8 cellular contexts compared by ENCODE assay signal in genomic region chr4:182969651-182970279, GRCh38. TPM values are rescaled to one million over a fixed set of nuclear protein-coding genes. Genes with fewer than 3 reads are reported as not detected.
DNase-seq lines count a peak whose midpoint lies in the region; ATAC-seq, FAIRE-seq and TF ChIP-seq lines count a peak whose summit lies in the region.
"Had no signal": no experiment of that assay in that cellular context is flagged by ENCODE, and none has a peak within 500 bp of the region (broad histone marks: within the 10 kb centered on the region; RNA-seq: fewer than 3 reads in every experiment).

No MANE protein-coding gene starts in this region.

- peaks cover 5% of the 10 kb centered on the region for H3K27me3 Mint-ChIP-seq in GM23338 (ENCODE audit: insufficient read depth, low read depth, poor library complexity)
- peaks cover 20% of the 10 kb centered on the region for H3K27me3 Mint-ChIP-seq in activated CD8-positive, alpha-beta memory T cell treated with anti-CD3 and anti-CD28 coated beads, Interleukin-2, amount 10 ng/mL, durations not matched to agents 7 days and 5 days

- no peak overlapping the region for H3K27ac Mint-ChIP-seq in GM23338
- no peak overlapping the region for H3K27ac Mint-ChIP-seq in activated CD8-positive, alpha-beta memory T cell treated with anti-CD3 and anti-CD28 coated beads, Interleukin-2, amount 10 ng/mL, durations not matched to agents 7 days and 5 days

- no peak for TF ChIP-seq RAD21 in H1 (IDR thresholded peaks at IDR 0.05 in 1 of 2, conservative IDR thresholded peaks at IDR 0.05 in 1 of 2; ENCODE audit: low read depth in 2 of 2, low read length in 2 of 2)

- H3K36me3 ChIP-seq in GM23338 (ENCODE audit: insufficient read depth) (no peaks in the 10 kb centered on the region), H1 (ENCODE audit: control insufficient read depth in 2 of 4, insufficient read depth in 4 of 4, low read length in 3 of 4) (no peaks in the 10 kb centered on the region)
- H3K36me3 ChIP-seq: SJCRH30 had no signal

- H3K4me1 ChIP-seq in GM23338 (ENCODE audit: insufficient read depth) (peaks cover 8% of the 10 kb centered on the region; the same call in 1 of the 2 replicates), H1 (replicated peaks in 1 of 4; ENCODE audit: control insufficient read depth in 3 of 4, insufficient read depth in 4 of 4, low read length in 3 of 4) (no peaks in the 10 kb centered on the region)
- H3K4me1 ChIP-seq: SJCRH30 had no signal

- H2BK120ac ChIP-seq in H1 (replicated peaks; ENCODE audit: low read depth, low read length) = no peak overlapping the region

- H3K9me2 ChIP-seq in GM23338 (ENCODE audit: insufficient read depth) = peaks cover 9% of the 10 kb centered on the region

- no peak overlapping the region for H3K4me3 Mint-ChIP-seq in GM23338
- no peak overlapping the region for H3K4me3 Mint-ChIP-seq in activated CD8-positive, alpha-beta memory T cell treated with anti-CD3 and anti-CD28 coated beads, Interleukin-2, amount 10 ng/mL, durations not matched to agents 7 days and 5 days

- no peaks in the 10 kb centered on the region for H3K79me1 ChIP-seq in H1 (ENCODE audit: low read depth, low read length)

- WGBS in H1 (ENCODE audit: extremely low coverage in 1 of 2, insufficient coverage in 1 of 2, insufficient read length in 1 of 2, insufficient replicate concordance in 2 of 2, low coverage in 1 of 2, low lambda C conversion rate in 2 of 2, missing lambda C conversion rate in 1 of 2), 2 experiments = 90% methylated on average over 9 of the region's 9 CpGs; no CpG with 5 or more reads in 1 of the 2 experiments

- H3K23ac ChIP-seq in H1 (ENCODE audit: insufficient read length) = no peak overlapping the region

- no peak overlapping the region for H3K4ac ChIP-seq in H1 (replicated peaks; ENCODE audit: insufficient read length, low read depth, low read length)

- no peaks in the 10 kb centered on the region for H3K9me3 ChIP-seq in H1 (ENCODE audit: insufficient read depth in 2 of 2, low read depth in 1 of 2, low read length in 1 of 2)
- H3K9me3 ChIP-seq: SJCRH30 had no signal

- no peaks in the 10 kb centered on the region for H4K20me1 ChIP-seq in GM23338 (replicated peaks; ENCODE audit: insufficient read depth)
- H4K20me1 ChIP-seq in H1 (replicated peaks in 1 of 2; ENCODE audit: control insufficient read depth in 1 of 2, insufficient read depth in 2 of 2, low read length in 2 of 2) = no peaks in the 10 kb centered on the region

- no peak overlapping the region for H3K56ac ChIP-seq in H1 (replicated peaks; ENCODE audit: insufficient read length, low read depth, low read length)

- no peak overlapping the region for H3K14ac ChIP-seq in H1 (ENCODE audit: insufficient read length)

- H3K27ac ChIP-seq in GM23338 (ENCODE audit: low read depth) = no peak overlapping the region
- no peak overlapping the region for H3K27ac ChIP-seq in H1 (ENCODE audit: low read depth, low read length)
- H3K27ac ChIP-seq: SJCRH30 had no signal

- POLR2A ChIA-PET in H1 (lab: Charles Lee; ENCODE audit: partially characterized antibody) = no interaction called here

- no peaks in the 10 kb centered on the region for H3K79me2 ChIP-seq in GM23338 (replicated peaks; ENCODE audit: insufficient read depth)
- no peaks in the 10 kb centered on the region for H3K79me2 ChIP-seq in H1 (ENCODE audit: control insufficient read depth in 1 of 2, insufficient read depth in 2 of 2, low read length in 2 of 2)

- CTCF ChIA-PET in H1 (lab: Charles Lee; ENCODE audit: partially characterized antibody) = interaction anchor here (0.6 to 1.6 kb wide), 10 partner anchors 8 to 458 kb away, joined by 3 to 6 read pairs (median 3); no protein-coding TSS in a partner anchor
- CTCF ChIA-PET in activated CD8-positive, alpha-beta memory T cell treated with anti-CD3 and anti-CD28 coated beads, Interleukin-2, amount 10 ng/mL, durations not matched to agents 7 days and 5 days (lab: Charles Lee) = no interaction called here

- no peaks in the 10 kb centered on the region for H3K36me3 Mint-ChIP-seq in GM23338 (ENCODE audit: low read depth)
- H3K36me3 Mint-ChIP-seq in activated CD8-positive, alpha-beta memory T cell treated with anti-CD3 and anti-CD28 coated beads, Interleukin-2, amount 10 ng/mL, durations not matched to agents 7 days and 5 days = no peaks in the 10 kb centered on the region

- H3F3A ChIP-seq in GM23338 (replicated peaks; ENCODE audit: low read depth) = no peaks in the 10 kb centered on the region

- no peak overlapping the region for H2BK15ac ChIP-seq in H1 (ENCODE audit: low read length)

- DNase-seq in GM23338 (ENCODE audit: low spot score) = no peak
- DNase-seq in H1 (ENCODE audit: low read depth in 1 of 2, low spot score in 2 of 2) = no peak
- no peak for DNase-seq in stimulated activated CD4-positive, alpha-beta T cell treated with anti-CD3 and anti-CD28 coated beads, Interleukin-12 subunit alpha, Interleukin-12 subunit beta, amount 100 ng/mL, for 4 hours
- DNase-seq in activated CD8-positive, alpha-beta memory T cell treated with anti-CD3 and anti-CD28 coated beads, Interleukin-2, amount 10 ng/mL, durations not matched to agents 7 days and 5 days = no peak
- no peak for DNase-seq in stimulated activated CD4-positive, alpha-beta T cell treated with anti-CD3 and anti-CD28 coated beads, Interleukin-1b, Interleukin-23, amount 100 ng/mL, for 48 hours
- DNase-seq: SJCRH30 had no signal

- no peak for FAIRE-seq in H1 (lab: Jason Lieb, UNC)

- TF ChIP-seq CTCF in GM23338 (conservative IDR thresholded peaks at IDR 0.05; ENCODE audit: low read depth in 2 of 2) = no peak
- no peak for TF ChIP-seq CTCF in H1 (IDR thresholded peaks at IDR 0.05; ENCODE audit: control extremely low read depth in 1 of 3, insufficient read depth in 1 of 3, low read depth in 1 of 3, low read length in 3 of 3)

- no peak overlapping the region for H2BK20ac ChIP-seq in H1 (ENCODE audit: low read length)

- H3K9ac ChIP-seq in H1 (replicated peaks in 1 of 4; ENCODE audit: extremely low read depth in 1 of 4, low read depth in 3 of 4, low read length in 3 of 4) = no peak overlapping the region

- H2BK5ac ChIP-seq in H1 (ENCODE audit: low read depth, low read length) = no peak overlapping the region

- ATAC-seq in GM18870 (IDR thresholded peaks at IDR 0.05; ENCODE audit: unreplicated experiment) (peak; percentile 82), GM23338 (no peak), HG03565 (IDR thresholded peaks at IDR 0.05; ENCODE audit: unreplicated experiment) (peak; percentile 74)
- ATAC-seq in activated CD8-positive, alpha-beta memory T cell treated with anti-CD3 and anti-CD28 coated beads, Interleukin-2, amount 10 ng/mL, durations not matched to agents 7 days and 5 days = no peak

- H2BK12ac ChIP-seq in H1 (ENCODE audit: low read depth, low read length) = no peak overlapping the region

- no peak overlapping the region for H2AK5ac ChIP-seq in H1 (ENCODE audit: low read depth, low read length)

- peaks cover 11% of the 10 kb centered on the region; the same call in 2 of the 3 replicates for H3K4me1 Mint-ChIP-seq in GM23338
- no peaks in the 10 kb centered on the region for H3K4me1 Mint-ChIP-seq in activated CD8-positive, alpha-beta memory T cell treated with anti-CD3 and anti-CD28 coated beads, Interleukin-2, amount 10 ng/mL, durations not matched to agents 7 days and 5 days

- H4K5ac ChIP-seq in H1 (ENCODE audit: insufficient read length, low read depth, low read length) = no peak overlapping the region

- no peak for TF ChIP-seq EP300 in H1 (IDR thresholded peaks at IDR 0.05; ENCODE audit: borderline replicate concordance in 1 of 2, low read depth in 2 of 2, low read length in 2 of 2)

- no peaks in the 10 kb centered on the region for H3K9me3 Mint-ChIP-seq in GM23338
- no peaks in the 10 kb centered on the region for H3K9me3 Mint-ChIP-seq in activated CD8-positive, alpha-beta memory T cell treated with anti-CD3 and anti-CD28 coated beads, Interleukin-2, amount 10 ng/mL, durations not matched to agents 7 days and 5 days (ENCODE audit: low read depth)

- H3K4me3 ChIP-seq in GM23338 = no peak overlapping the region
- no peak overlapping the region for H3K4me3 ChIP-seq in H1 (ENCODE audit: extremely low read depth in 1 of 4, insufficient read depth in 2 of 4, low read depth in 3 of 4, low read length in 4 of 4)
- H3K4me3 ChIP-seq: SJCRH30 had no signal

- H4K91ac ChIP-seq in H1 (replicated peaks; ENCODE audit: insufficient read length, low read length) = no peak overlapping the region

- no peak for TF ChIP-seq POLR2A in H1 (IDR thresholded peaks at IDR 0.05; ENCODE audit: control extremely low read depth in 1 of 2, low read depth in 2 of 2, low read length in 2 of 2)

- no peaks in the 10 kb centered on the region for H3K23me2 ChIP-seq in H1 (ENCODE audit: low read depth, low read length)

- H2AFZ ChIP-seq in GM23338 (peak overlapping the region; percentile 90), H1 (ENCODE audit: low read length) (peak overlapping the region; percentile 72; the same call in 1 of the 2 replicates)

- no peak overlapping the region for H4K8ac ChIP-seq in H1 (ENCODE audit: extremely low read depth, insufficient read depth, low read length)

- H3K4me2 ChIP-seq in GM23338 (no peak overlapping the region), H1 (ENCODE audit: insufficient read depth in 1 of 2, low read depth in 2 of 2, low read length in 2 of 2) (no peak overlapping the region)

- H3K27me3 ChIP-seq in GM23338 (ENCODE audit: insufficient read depth) = no peaks in the 10 kb centered on the region
- no peaks in the 10 kb centered on the region for H3K27me3 ChIP-seq in H1 (replicated peaks in 1 of 4; ENCODE audit: control insufficient read depth in 3 of 4, extremely low read depth in 1 of 4, insufficient read depth in 3 of 4, low read length in 3 of 4)
- H3K27me3 ChIP-seq: SJCRH30 had no signal

- no peak overlapping the region for H3K18ac ChIP-seq in H1 (ENCODE audit: extremely low read depth, low read length)

TF ChIP-seq in GM23338, 12 proteins besides CTCF, POLR2A, EP300 and RAD21:
- no peak for TF ChIP-seq STAT1 (IDR thresholded peaks at IDR 0.05; ENCODE audit: unreplicated experiment)

TF ChIP-seq in H1, 55 proteins besides CTCF, POLR2A, EP300 and RAD21 (continues in another document):
- TF ChIP-seq CTBP2 (IDR thresholded peaks at IDR 0.05; ENCODE audit: borderline replicate concordance, insufficient read depth, insufficient read length, low read length) (no peak), CREB1 (IDR thresholded peaks at IDR 0.05) (no peak)

RNA-seq across cellular contexts. Expression of gene DCTD, which starts 52.6 kb away (rescaled TPM):
- 39.3 and 45.2 TPM in 2 replicates for total RNA-seq in GM23338 (2014; rRNA removed; shearing (Covaris generic))
- polyA plus RNA-seq in GM23338 (2016; fragmentation: Nextera tagmentation; extraction: Ambion mirVana) (40.0 and 40.3 TPM in 2 replicates), H1 (2011; rRNA removed) (60.2 and 61.2 TPM in 2 replicates)
- 69.4 and 69.5 TPM in 2 replicates for total RNA-seq in H1 (2021; fragmentation: NEBNext Ultra II Directional; extraction: Animal tissue kit (Norgen Biotek cat#: 25700))
- 55.4 TPM for polyA plus RNA-seq in H1 (2011; cell fraction: cytosol; rRNA removed)
- polyA plus RNA-seq in H1 (2011; cell fraction: nucleus; rRNA removed) = 55.1 TPM
- 56.3 to 75.6 TPM (median 62.9 TPM) in 4 replicates for polyA plus RNA-seq in H1 (2012, experiment 1 of 2)
- polyA plus RNA-seq in H1 (2012, experiment 2 of 2) = 39.2 TPM
- 60.0 TPM for polyA plus RNA-seq in H1 (2013, experiment 1 of 2)
- 61.4 TPM for polyA plus RNA-seq in H1 (2013, experiment 2 of 2)
- 41.0 and 75.2 TPM in 2 replicates for polyA minus RNA-seq in H1 (2011; rRNA and poly(A)+ RNA removed)
- polyA minus RNA-seq in H1 (2011; cell fraction: cytosol; rRNA and poly(A)+ RNA removed) = 24.4 TPM
- 37.3 TPM for polyA minus RNA-seq in H1 (2011; cell fraction: nucleus; rRNA and poly(A)+ RNA removed)
- total RNA-seq in activated CD8-positive, alpha-beta memory T cell treated with anti-CD3 and anti-CD28 coated beads, Interleukin-2, amount 10 ng/mL, durations not matched to agents 7 days and 5 days = 10 to 100 TPM; 66.6 to 85.1 TPM

Comparison
In these comparisons a context has a peak if more than half of its experiments do, and no peak if none do; other contexts are left out.
1. ATAC-seq: peak in GM18870 (single experiment) and HG03565 (single experiment); none in GM23338 (single experiment) and activated CD8-positive, alpha-beta memory T cell treated with anti-CD3 and anti-CD28 coated beads, Interleukin-2, amount 10 ng/mL, durations not matched to agents 7 days and 5 days (single experiment).